2 cellular contexts compared by ENCODE assay signal in genomic region chr11:112285918-112286317, GRCh38.
TF ChIP-seq lines count a peak whose summit lies in the region.

No MANE protein-coding gene starts in this region.

TF ChIP-seq in endothelial cell of umbilical vein, 7 proteins besides CTCF, POLR2A, EP300 and RAD21:
- TF ChIP-seq GATA2 (IDR thresholded peaks at IDR 0.05; ENCODE audit: insufficient read depth, insufficient read length, low read depth, low read length) (peak; percentile 34), FOS (IDR thresholded peaks at IDR 0.05; ENCODE audit: borderline replicate concordance, insufficient read depth, low read length) (no peak)

TF ChIP-seq in GM12891, 5 proteins besides CTCF, POLR2A, EP300 and RAD21:
- no peak for TF ChIP-seq TAF1 (IDR thresholded peaks at IDR 0.05; ENCODE audit: low read depth, low read length)
- no peak for TF ChIP-seq PAX5 (IDR thresholded peaks at IDR 0.05; ENCODE audit: insufficient read depth, low read length, severe bottlenecking)
- no peak for TF ChIP-seq SPI1 (IDR thresholded peaks at IDR 0.05; ENCODE audit: low read depth, low read length)
- TF ChIP-seq POU2F2 (IDR thresholded peaks at IDR 0.05; ENCODE audit: low read depth, low read length) = no peak
- TF ChIP-seq POLR2AphosphoS5 (IDR thresholded peaks at IDR 0.05; ENCODE audit: low read depth, low read length) = no peak
